Comparison of ENCODE assay signal across 14 cellular contexts in the genomic region with DNA sequence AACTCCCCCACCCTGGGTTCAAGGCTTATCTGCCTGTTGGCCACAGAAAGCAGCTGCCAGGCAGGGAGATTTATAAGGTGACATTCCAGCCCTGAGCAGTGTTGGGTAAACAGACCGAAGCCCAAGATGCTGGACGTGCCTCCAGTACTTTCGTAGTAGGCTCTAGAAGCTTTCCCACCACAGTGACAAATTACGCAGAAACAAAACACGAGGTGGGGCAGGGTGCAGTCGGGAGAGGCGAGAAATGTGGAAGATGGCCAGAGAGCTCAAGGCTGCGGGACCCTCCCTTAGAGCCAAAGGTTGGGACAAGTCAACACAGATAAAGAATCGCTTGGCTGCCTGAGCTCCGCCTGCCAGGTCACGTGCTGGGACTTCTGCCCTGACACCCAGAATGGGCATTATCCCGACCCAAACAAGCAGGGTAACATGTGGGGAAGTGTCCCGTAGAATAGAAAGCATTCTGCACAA. TPM values are rescaled to one million over a fixed set of nuclear protein-coding genes. Genes with fewer than 3 reads are reported as not detected.
DNase-seq lines count a peak whose midpoint lies in the region; ATAC-seq and TF ChIP-seq lines count a peak whose summit lies in the region.
"Had no signal": no experiment of that assay in that cellular context is flagged by ENCODE, and none has a peak within 500 bp of the region (broad histone marks: within the 10 kb centered on the region; RNA-seq: fewer than 3 reads in every experiment).

No MANE protein-coding gene starts in this region.

- intact Hi-C loops in left cardiac atrium (cut with DNase I) = no loop called here
- intact Hi-C loops in tibial artery (cut with DNase I; ENCODE audit: low total_unique reads) = no loop called here

- H3K4me3 ChIP-seq in tibial artery = peak overlapping the region; percentile 24 to 27
- H3K4me3 ChIP-seq in BE2C (ENCODE audit: low read depth, low read length) = no peak overlapping the region
- H3K4me3 ChIP-seq: BLaER1, neural progenitor cell had no signal

- no peak for TF ChIP-seq CTCF in tibial artery (IDR thresholded peaks at IDR 0.05)
- no peak for TF ChIP-seq CTCF in BE2C (IDR thresholded peaks at IDR 0.05; ENCODE audit: low read depth, low read length)

- ATAC-seq in left cardiac atrium = peak; percentile 71
- ATAC-seq in GM21737 (IDR thresholded peaks at IDR 0.05; ENCODE audit: unreplicated experiment) = no peak
- ATAC-seq in HG02678 (IDR thresholded peaks at IDR 0.05; ENCODE audit: unreplicated experiment) = no peak

- peak; percentile 34 for DNase-seq in astrocyte of the hippocampus (ENCODE audit: low read depth, low spot score)
- peak; percentile 49 for DNase-seq in left cardiac atrium
- peak; percentile 95 for DNase-seq in myocyte (ENCODE audit: low read depth)
- peak; percentile 51 to 89 for DNase-seq in tibial artery
- DNase-seq in BE2C = no peak
- DNase-seq in activated CD4-positive, alpha-beta T cell treated with anti-CD3 and anti-CD28 coated beads for 1 hour = no peak
- DNase-seq: DMS79, immature natural killer cell, NCI-H2081 treated with DMSO at 0.1 percent for 48 hours, NCI-H774 had no signal

- H3K9me3 ChIP-seq in tibial artery (no peaks in the 10 kb centered on the region), BE2C (no peaks in the 10 kb centered on the region)

- peaks cover 0 to 64% (median 41%) of the 10 kb centered on the region in 4 donors for H3K4me1 ChIP-seq in tibial artery
- H3K4me1 ChIP-seq in BE2C = no peaks in the 10 kb centered on the region
- H3K4me1 ChIP-seq: BLaER1, neural progenitor cell had no signal

- H3K27ac ChIP-seq in tibial artery = peak overlapping the region; percentile 80 to 84
- H3K27ac ChIP-seq: BLaER1, neural progenitor cell had no signal

- H3K27me3 ChIP-seq in tibial artery = no peaks in the 10 kb centered on the region
- H3K27me3 ChIP-seq in BE2C = no peaks in the 10 kb centered on the region
- H3K27me3 ChIP-seq: BLaER1, neural progenitor cell had no signal

- H3K36me3 ChIP-seq in tibial artery (no peaks in the 10 kb centered on the region), BE2C (no peaks in the 10 kb centered on the region)
- H3K36me3 ChIP-seq: BLaER1, neural progenitor cell had no signal

RNA-seq across cellular contexts. Expression of gene CCDC3, which starts 41.0 kb away (rescaled TPM):
- 10 to 100 TPM in 1 of 2 donors, 1 to 10 TPM in 1; 8.7 to 25.5 TPM for total RNA-seq in left cardiac atrium
- 51.0 and 82.5 TPM in 2 replicates for total RNA-seq in myocyte
- polyA plus RNA-seq in myocyte (2012) = 18.1 TPM
- polyA plus RNA-seq in BE2C (2012; ENCODE audit: insufficient read depth, insufficient read length, low read depth) = 0.14 TPM
- polyA plus RNA-seq: immature natural killer cell had no signal

Comparison
In these comparisons a context has a peak if more than half of its experiments do, and no peak if none do; other contexts are left out.
1. DNase-seq: peak in astrocyte of the hippocampus (single experiment), left cardiac atrium (single experiment), myocyte (single experiment) and tibial artery (2 of 2); none in BE2C (single experiment) and activated CD4-positive, alpha-beta T cell treated with anti-CD3 and anti-CD28 coated beads for 1 hour (single experiment).
2. ATAC-seq: peak in left cardiac atrium (2 of 2); none in GM21737 (single experiment) and HG02678 (single experiment).